1 cellular context compared by ENCODE assay signal in the genomic region with DNA sequence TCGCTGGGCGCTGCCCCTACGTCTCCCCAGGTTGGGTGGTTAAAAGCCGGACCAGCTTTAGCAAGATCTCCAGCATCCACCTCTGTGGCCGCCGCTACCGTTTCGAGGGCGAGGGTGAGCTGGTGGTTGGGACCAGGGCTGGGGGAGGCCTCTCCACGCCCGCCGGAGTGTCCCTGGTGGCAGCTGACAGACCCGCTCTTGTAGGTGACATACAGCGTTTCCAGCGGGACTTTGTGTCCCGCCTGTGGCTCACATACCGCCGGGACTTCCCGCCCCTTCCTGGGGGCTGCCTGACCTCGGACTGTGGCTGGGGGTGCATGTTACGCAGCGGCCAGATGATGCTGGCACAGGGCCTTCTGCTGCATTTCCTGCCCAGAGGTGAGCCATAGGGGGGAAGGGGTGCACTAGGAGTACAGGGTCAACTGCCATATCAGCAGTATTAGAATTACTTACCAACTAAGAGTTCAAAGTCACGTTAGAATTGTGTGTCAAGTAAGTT.
TF ChIP-seq lines count a peak whose summit lies in the region.

No MANE protein-coding gene starts in this region.

TF ChIP-seq in K562, 482 proteins besides CTCF, POLR2A, EP300 and RAD21:
- TF ChIP-seq RBFOX2 (IDR thresholded peaks at IDR 0.05; ENCODE audit: low read depth, low read length) (peak; percentile 5; the same call in 1 of the 2 replicates), SIN3A (IDR thresholded peaks at IDR 0.05; ENCODE audit: borderline replicate concordance in 2 of 2, control insufficient read depth in 1 of 2, low read depth in 2 of 2, low read length in 2 of 2) (peak in 1 of 2 experiments; percentile 40; a peak in 1 of 4 replicates), ZNF316 (IDR thresholded peaks at IDR 0.05) (peak; percentile 83), SP1 (CRISPR knock-in tag; IDR thresholded peaks at IDR 0.05) (0 out of 2 replicates have a peak, but pooled peaks have one; percentile 30), RBBP5 (IDR thresholded peaks at IDR 0.05; ENCODE audit: borderline replicate concordance, insufficient read depth, low read length, poor library complexity, severe bottlenecking) (peak; percentile 27), CBX3 (IDR thresholded peaks at IDR 0.05; ENCODE audit: borderline replicate concordance in 1 of 2, low read length in 2 of 2) (0 out of 3 replicates have a peak, but pooled peaks of 1 of the 2 experiments have one; percentile 6), SRSF9 (IDR thresholded peaks at IDR 0.05; ENCODE audit: borderline replicate concordance, low read depth, low read length) (no peak), C11orf30 (IDR thresholded peaks at IDR 0.05; ENCODE audit: low read depth) (peak; percentile 67; the same call in 1 of the 2 replicates)
- TF ChIP-seq, protein P1, sequence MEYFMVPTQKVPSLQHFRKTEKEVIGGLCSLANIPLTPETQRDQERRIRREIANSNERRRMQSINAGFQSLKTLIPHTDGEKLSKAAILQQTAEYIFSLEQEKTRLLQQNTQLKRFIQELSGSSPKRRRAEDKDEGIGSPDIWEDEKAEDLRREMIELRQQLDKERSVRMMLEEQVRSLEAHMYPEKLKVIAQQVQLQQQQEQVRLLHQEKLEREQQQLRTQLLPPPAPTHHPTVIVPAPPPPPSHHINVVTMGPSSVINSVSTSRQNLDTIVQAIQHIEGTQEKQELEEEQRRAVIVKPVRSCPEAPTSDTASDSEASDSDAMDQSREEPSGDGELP (CRISPR knock-in tag; IDR thresholded peaks at IDR 0.05; ENCODE audit: borderline replicate concordance) = peak; percentile 35; the same call in 1 of the 2 replicates
- TF ChIP-seq, protein P2, sequence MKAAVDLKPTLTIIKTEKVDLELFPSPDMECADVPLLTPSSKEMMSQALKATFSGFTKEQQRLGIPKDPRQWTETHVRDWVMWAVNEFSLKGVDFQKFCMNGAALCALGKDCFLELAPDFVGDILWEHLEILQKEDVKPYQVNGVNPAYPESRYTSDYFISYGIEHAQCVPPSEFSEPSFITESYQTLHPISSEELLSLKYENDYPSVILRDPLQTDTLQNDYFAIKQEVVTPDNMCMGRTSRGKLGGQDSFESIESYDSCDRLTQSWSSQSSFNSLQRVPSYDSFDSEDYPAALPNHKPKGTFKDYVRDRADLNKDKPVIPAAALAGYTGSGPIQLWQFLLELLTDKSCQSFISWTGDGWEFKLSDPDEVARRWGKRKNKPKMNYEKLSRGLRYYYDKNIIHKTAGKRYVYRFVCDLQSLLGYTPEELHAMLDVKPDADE (conservative IDR thresholded peaks at IDR 0.05; ENCODE audit: control insufficient read depth, low read depth, low read length) = no peak; the same call in 1 of the 2 replicates
- TF ChIP-seq, protein P3, sequence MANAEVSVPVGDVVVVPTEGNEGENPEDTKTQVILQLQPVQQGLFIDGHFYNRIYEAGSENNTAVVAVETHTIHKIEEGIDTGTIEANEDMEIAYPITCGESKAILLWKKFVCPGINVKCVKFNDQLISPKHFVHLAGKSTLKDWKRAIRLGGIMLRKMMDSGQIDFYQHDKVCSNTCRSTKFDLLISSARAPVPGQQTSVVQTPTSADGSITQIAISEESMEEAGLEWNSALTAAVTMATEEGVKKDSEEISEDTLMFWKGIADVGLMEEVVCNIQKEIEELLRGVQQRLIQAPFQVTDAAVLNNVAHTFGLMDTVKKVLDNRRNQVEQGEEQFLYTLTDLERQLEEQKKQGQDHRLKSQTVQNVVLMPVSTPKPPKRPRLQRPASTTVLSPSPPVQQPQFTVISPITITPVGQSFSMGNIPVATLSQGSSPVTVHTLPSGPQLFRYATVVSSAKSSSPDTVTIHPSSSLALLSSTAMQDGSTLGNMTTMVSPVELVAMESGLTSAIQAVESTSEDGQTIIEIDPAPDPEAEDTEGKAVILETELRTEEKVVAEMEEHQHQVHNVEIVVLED (CRISPR knock-in tag; IDR thresholded peaks at IDR 0.05) = no peak
- TF ChIP-seq, protein P4, sequence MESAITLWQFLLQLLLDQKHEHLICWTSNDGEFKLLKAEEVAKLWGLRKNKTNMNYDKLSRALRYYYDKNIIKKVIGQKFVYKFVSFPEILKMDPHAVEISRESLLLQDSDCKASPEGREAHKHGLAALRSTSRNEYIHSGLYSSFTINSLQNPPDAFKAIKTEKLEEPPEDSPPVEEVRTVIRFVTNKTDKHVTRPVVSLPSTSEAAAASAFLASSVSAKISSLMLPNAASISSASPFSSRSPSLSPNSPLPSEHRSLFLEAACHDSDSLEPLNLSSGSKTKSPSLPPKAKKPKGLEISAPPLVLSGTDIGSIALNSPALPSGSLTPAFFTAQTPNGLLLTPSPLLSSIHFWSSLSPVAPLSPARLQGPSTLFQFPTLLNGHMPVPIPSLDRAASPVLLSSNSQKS (CRISPR knock-in tag; IDR thresholded peaks at IDR 0.05) = no peak
